ENCODE assay signal across 26 cellular contexts in genomic region chr7:45153238-45153637, GRCh38. TPM values are rescaled to one million over a fixed set of nuclear protein-coding genes. Genes with fewer than 3 reads are reported as not detected.
DNase-seq lines count a peak whose midpoint lies in the region; ATAC-seq, FAIRE-seq and TF ChIP-seq lines count a peak whose summit lies in the region.
"Had no signal": no experiment of that assay in that cellular context is flagged by ENCODE, and none has a peak within 500 bp of the region (broad histone marks: within the 10 kb centered on the region; RNA-seq: fewer than 3 reads in every experiment).

No MANE protein-coding gene starts in this region.

- H3K27me3 Mint-ChIP-seq in effector memory CD8-positive, alpha-beta T cell = peaks cover 38 to 78% of the 10 kb centered on the region in 2 donors

- ATAC-seq in SK-N-SH treated with all-trans-retinoic acid at 6 μM for 48 hours (no peak), K562 (0 out of 3 replicates have a peak, but pooled peaks have one; percentile 5)
- ATAC-seq in effector memory CD8-positive, alpha-beta T cell (replicated peaks) = no peak
- ATAC-seq: activated T-helper 17 cell treated with anti-CD3 and anti-CD28 coated beads, Interleukin-2, amount 50 U/mL, for 72 hours; heart right ventricle; Right ventricle myocardium inferior had no signal

- 48% methylated on average over 3 of the region's 3 CpGs for WGBS in SK-N-SH (ENCODE audit: low lambda C conversion rate)
- WGBS in K562 (ENCODE audit: insufficient coverage, low coverage, missing lambda C conversion rate) = 19% methylated on average over 3 of the region's 3 CpGs

- H3F3A ChIP-seq in SK-N-SH (replicated peaks; ENCODE audit: insufficient read depth) = peaks cover 3% of the 10 kb centered on the region

- no peak overlapping the region for H3K9ac ChIP-seq in SK-N-SH
- no peak overlapping the region for H3K9ac ChIP-seq in K562 (ENCODE audit: insufficient read depth in 1 of 2, low read depth in 2 of 2, low read length in 2 of 2)

- H3K36me3 Mint-ChIP-seq in effector memory CD8-positive, alpha-beta T cell (ENCODE audit: insufficient read depth) = no peaks in the 10 kb centered on the region
- H3K36me3 Mint-ChIP-seq: naive B cell had no signal

- TF ChIP-seq EP300 in SK-N-SH (IDR thresholded peaks at IDR 0.05; ENCODE audit: borderline replicate concordance in 1 of 2, low read depth in 1 of 2, low read length in 1 of 2) = no peak
- TF ChIP-seq EP300 in K562 (IDR thresholded peaks at IDR 0.05; ENCODE audit: low read length) = no peak

- in situ Hi-C loops in K562 (cut with MboI) = loop anchor here (5.0 to 25.0 kb wide), 2 partner anchors 109 to 709 kb away; partner anchors contain the start of gene CCDC201

- H3K4me1 Mint-ChIP-seq in effector memory CD8-positive, alpha-beta T cell (ENCODE audit: low read depth in 2 of 2) = peaks cover 0 to 8% of the 10 kb centered on the region in 2 donors

- H3K4me1 ChIP-seq in SK-N-SH (ENCODE audit: control insufficient read depth in 1 of 2, insufficient read depth in 2 of 2, low read depth in 1 of 2, low read length in 1 of 2) (peaks cover 0 to 6% of the 10 kb centered on the region in 2 experiments; a peak in 1 of 4 replicates), K562 (replicated peaks in 1 of 2; ENCODE audit: control insufficient read depth in 2 of 2, insufficient read depth in 2 of 2, low read length in 2 of 2) (peaks cover 4 to 14% of the 10 kb centered on the region in 2 experiments; a peak in 2 of 5 replicates)

- DNase-seq in SK-N-SH (no peak), HT1080 (ENCODE audit: low read depth) (peak; percentile 44), K562 (ENCODE audit: extremely low read depth in 1 of 4, low spot score in 3 of 4) (peak; percentile 30 to 48 (median 41)), retinal pigment epithelial cell (ENCODE audit: low read depth) (no peak), SHP77 treated with DMSO at 0.1 percent for 48 hours (lab: John Stamatoyannopoulos, UW) (no peak)
- DNase-seq in effector memory CD8-positive, alpha-beta T cell = no peak
- no peak for DNase-seq in activated CD8-positive, alpha-beta memory T cell treated with anti-CD3 and anti-CD28 coated beads, Interleukin-2, amount 50 U/mL, for 48 hours
- DNase-seq: 8988T; activated CD4-positive, alpha-beta T cell treated with anti-CD3 and anti-CD28 coated beads for 1 hour; C1 segment of cervical spinal cord; central memory CD4-positive, alpha-beta T cell; heart right ventricle; mammary epithelial cell; naive B cell; NCI-H1048; NCI-H2029 treated with DMSO at 0.1 percent for 48 hours; NCI-H510A; T-helper 1 cell had no signal

- CTCF ChIA-PET in SK-N-SH (lab: Yijun Ruan, JAX) = interaction anchor here (1.0 to 14.4 kb wide), 10 partner anchors 15 to 701 kb away, joined by 3 to 201 read pairs (median 8); no protein-coding TSS in a partner anchor
- CTCF ChIA-PET in K562 (lab: Yijun Ruan, JAX; ENCODE audit: low intra/inter-chr PET ratio) = no interaction called here

- H3K27me3 ChIP-seq in SK-N-SH (ENCODE audit: insufficient read depth) (peaks cover 26% of the 10 kb centered on the region), K562 (ENCODE audit: control insufficient read depth in 2 of 2, insufficient read depth in 2 of 2, low read length in 2 of 2) (peaks cover 16 to 30% of the 10 kb centered on the region in 2 experiments; a peak in 4 of 5 replicates)

- H3K9me2 ChIP-seq in SK-N-SH = no peaks in the 10 kb centered on the region

- H3K9me3 Mint-ChIP-seq in effector memory CD8-positive, alpha-beta T cell = no peaks in the 10 kb centered on the region
- H3K9me3 Mint-ChIP-seq: activated T-helper 17 cell treated with anti-CD3 and anti-CD28 coated beads, Interleukin-2, amount 50 U/mL, for 72 hours; IgD-negative memory B cell; naive B cell had no signal

- no peaks in the 10 kb centered on the region for H3K9me1 ChIP-seq in K562 (ENCODE audit: control insufficient read depth, insufficient read depth, low read length)

- H3K4me3 ChIP-seq in SK-N-SH (ENCODE audit: low read depth in 2 of 2, low read length in 1 of 2) (no peak overlapping the region), K562 (no peak overlapping the region), retinal pigment epithelial cell (ENCODE audit: low read length) (no peak overlapping the region)
- H3K4me3 ChIP-seq: heart right ventricle had no signal

- no peaks in the 10 kb centered on the region for H3K36me3 ChIP-seq in SK-N-SH (replicated peaks in 1 of 2; ENCODE audit: control insufficient read depth in 1 of 2, insufficient read depth in 2 of 2, low read length in 1 of 2)
- no peaks in the 10 kb centered on the region for H3K36me3 ChIP-seq in K562 (ENCODE audit: control insufficient read depth, insufficient read depth, low read length)
- H3K36me3 ChIP-seq: heart right ventricle had no signal

- TF ChIP-seq POLR2A in K562 (conservative IDR thresholded peaks at IDR 0.05) = no peak

- intact Hi-C loops in K562 (cut with micrococcal nuclease) = loop anchor here (5.0 kb wide), 1 partner anchor 699 kb away; no protein-coding TSS in a partner anchor

- H2AFZ ChIP-seq in SK-N-SH (ENCODE audit: low read depth) (no peak overlapping the region), K562 (ENCODE audit: low read depth, low read length) (peak overlapping the region; percentile 37; the same call in 1 of the 2 replicates)

- no peak overlapping the region for H3K4me3 Mint-ChIP-seq in effector memory CD8-positive, alpha-beta T cell
- H3K4me3 Mint-ChIP-seq: activated T-helper 17 cell treated with anti-CD3 and anti-CD28 coated beads, Interleukin-2, amount 50 U/mL, for 72 hours; IgD-negative memory B cell; naive B cell had no signal

- no peak for FAIRE-seq in K562 (lab: Jason Lieb, UNC)
- FAIRE-seq: H1, islet of Langerhans had no signal

- POLR2A ChIA-PET in SK-N-SH (lab: Yijun Ruan, JAX) = no interaction called here
- POLR2A ChIA-PET in K562 (lab: Yijun Ruan, JAX) = interaction anchor here (0.6 kb wide), 1 partner anchor 1346 kb away, joined by 3 read pairs; no protein-coding TSS in a partner anchor

- no TSS peak for BruUV-seq in K562 (replicated peaks; lab: Mats Ljungman, UMichigan)

- H4K20me1 ChIP-seq in SK-N-SH (ENCODE audit: insufficient read depth) (no peaks in the 10 kb centered on the region), K562 (replicated peaks; ENCODE audit: control insufficient read depth, insufficient read depth, low read length) (no peaks in the 10 kb centered on the region)

- H3K9me3 ChIP-seq in SK-N-SH (no peaks in the 10 kb centered on the region), K562 (replicated peaks; ENCODE audit: control insufficient read depth, insufficient read depth, low read depth, low read length) (no peaks in the 10 kb centered on the region)
- H3K9me3 ChIP-seq: heart right ventricle had no signal

- H3K79me2 ChIP-seq in SK-N-SH (ENCODE audit: insufficient read depth) = no peaks in the 10 kb centered on the region
- no peaks in the 10 kb centered on the region for H3K79me2 ChIP-seq in K562 (ENCODE audit: control insufficient read depth, insufficient read depth, low read length)

- no peak overlapping the region for H3K27ac ChIP-seq in SK-N-SH (ENCODE audit: low read depth in 2 of 2, low read length in 1 of 2)
- H3K27ac ChIP-seq in K562 (ENCODE audit: extremely low read depth, low read depth, low read length) = no peak overlapping the region
- H3K27ac ChIP-seq: heart right ventricle had no signal

- H3K27ac Mint-ChIP-seq in effector memory CD8-positive, alpha-beta T cell = no peak overlapping the region
- H3K27ac Mint-ChIP-seq: activated T-helper 17 cell treated with anti-CD3 and anti-CD28 coated beads, Interleukin-2, amount 50 U/mL, for 72 hours; IgD-negative memory B cell; progenitor cell of endocrine pancreas had no signal

- no peak overlapping the region for H3K4me2 ChIP-seq in SK-N-SH
- no peak overlapping the region for H3K4me2 ChIP-seq in K562 (ENCODE audit: insufficient read depth, low read length)

- TF ChIP-seq RAD21 in SK-N-SH (IDR thresholded peaks at IDR 0.05; ENCODE audit: low read length) (no peak; the same call in 1 of the 2 replicates), K562 (CRISPR knock-in tag; conservative IDR thresholded peaks at IDR 0.05 in 1 of 2, IDR thresholded peaks at IDR 0.05 in 1 of 2) (peak in 1 of 2 experiments; percentile 13; a peak in 1 of 4 replicates)

- TF ChIP-seq CTCF in SK-N-SH (IDR thresholded peaks at IDR 0.05) (peak; percentile 18; the same call in 1 of the 2 replicates), K562 (IDR thresholded peaks at IDR 0.05 in 2 of 3, conservative IDR thresholded peaks at IDR 0.05 in 1 of 3; ENCODE audit: insufficient read depth in 2 of 3, low read depth in 1 of 3, low read length in 3 of 3) (0 out of 6 replicates have a peak, but pooled peaks of 1 of the 3 experiments have one; percentile 8), retinal pigment epithelial cell (conservative IDR thresholded peaks at IDR 0.05; ENCODE audit: low read depth, low read length) (peak; percentile 26)

RNA-seq across cellular contexts. Expression of gene RAMP3, which starts 4.4 kb away (rescaled TPM):
- polyA plus RNA-seq in SK-N-SH (2012; rRNA removed) = not detected in 2 replicates
- 0.03 and 0.04 TPM in 2 replicates for polyA plus RNA-seq in SK-N-SH (2012; cell fraction: cytosol; rRNA removed)
- polyA plus RNA-seq in SK-N-SH (2012; cell fraction: nucleus; rRNA removed) = not detected in 2 replicates
- not detected in 2 replicates for total RNA-seq in HT1080 (2014; rRNA removed; shearing (Covaris generic))
- polyA plus RNA-seq in HT1080 (2015; cell fraction: cytosol; rRNA removed) = not detected in 2 replicates
- polyA plus RNA-seq in HT1080 (2015; cell fraction: nucleus; rRNA removed) = not detected in 2 replicates
- not detected in 2 replicates for total RNA-seq in K562 (2011; cell fraction: chromatin; rRNA removed; ENCODE audit: low replicate concordance)
- total RNA-seq in K562 (2011; cell fraction: nucleolus; rRNA removed) = not detected in 2 replicates
- not detected in 2 replicates for total RNA-seq in K562 (2011; cell fraction: nucleoplasm; rRNA removed)
- total RNA-seq in K562 (2014; rRNA removed) = not detected in 2 replicates
- not detected in 2 replicates for total RNA-seq in K562 (2014; rRNA removed; fragmentation: Illumina TruSeq; extraction: Trizol)
- not detected in 2 replicates for total RNA-seq in K562 (2015; rRNA removed; fragmentation: Illumina TruSeq; extraction: Trizol)
- total RNA-seq in K562 (2021) = not detected in 2 replicates
- not detected in 2 replicates for polyA plus RNA-seq in K562 (2011; rRNA removed)
- polyA plus RNA-seq in K562 (2011; cell fraction: cytosol; rRNA removed) = not detected in 2 replicates
- polyA plus RNA-seq in K562 (2011; cell fraction: nucleus; rRNA removed) = not detected in 2 replicates
- polyA plus RNA-seq in K562 (2012) = not detected in 2 replicates
- not detected in 2 replicates for polyA plus RNA-seq in K562 (2014; fragmentation: Illumina TruSeq; extraction: Trizol)
- polyA plus RNA-seq in K562 (2014; fragmentation: Nextera tagmentation; extraction: Ambion mirVana) = not detected
- polyA plus RNA-seq in K562 (2014; rRNA removed) = not detected in 2 replicates
- not detected in 2 replicates for polyA minus RNA-seq in K562 (2011; rRNA and poly(A)+ RNA removed)
- not detected in 2 replicates for polyA minus RNA-seq in K562 (2011; cell fraction: cytosol; rRNA and poly(A)+ RNA removed)
- polyA minus RNA-seq in K562 (2011; cell fraction: nucleus; rRNA and poly(A)+ RNA removed) = not detected in 2 replicates
- total RNA-seq: activated CD8-positive, alpha-beta memory T cell treated with anti-CD3 and anti-CD28 coated beads for 36 hours; activated T-helper 17 cell treated with anti-CD3 and anti-CD28 coated beads, Interleukin-2, amount 50 U/mL, for 72 hours; mammary epithelial cell; progenitor cell of endocrine pancreas had no signal
- polyA plus RNA-seq: IgD-negative memory B cell, mammary epithelial cell had no signal

RNA-seq across cellular contexts. Expression of gene TBRG4, which starts 41.7 kb away (rescaled TPM):
- polyA plus RNA-seq in SK-N-SH (2012; rRNA removed) (76.2 and 89.4 TPM in 2 replicates), K562 (2011; rRNA removed) (278 and 317 TPM in 2 replicates), K562 (2014; fragmentation: Illumina TruSeq; extraction: Trizol) (295 and 322 TPM in 2 replicates), K562 (2014; fragmentation: Nextera tagmentation; extraction: Ambion mirVana) (10 to 100 TPM; 11.2 to 34.9 TPM), K562 (2014; rRNA removed) (216 and 223 TPM in 2 replicates)
- 29.3 and 48.3 TPM in 2 replicates for polyA plus RNA-seq in SK-N-SH (2012; cell fraction: cytosol; rRNA removed)
- 211 and 212 TPM in 2 replicates for polyA plus RNA-seq in SK-N-SH (2012; cell fraction: nucleus; rRNA removed)
- 157 and 161 TPM in 2 replicates for total RNA-seq in HT1080 (2014; rRNA removed; shearing (Covaris generic))
- 76.6 and 88.3 TPM in 2 replicates for polyA plus RNA-seq in HT1080 (2015; cell fraction: cytosol; rRNA removed)
- polyA plus RNA-seq in HT1080 (2015; cell fraction: nucleus; rRNA removed) = 210 and 233 TPM in 2 replicates
- total RNA-seq in K562 (2011; cell fraction: chromatin; rRNA removed; ENCODE audit: low replicate concordance) = 345 and 988 TPM in 2 replicates
- total RNA-seq in K562 (2011; cell fraction: nucleolus; rRNA removed) = 627 and 629 TPM in 2 replicates
- total RNA-seq in K562 (2011; cell fraction: nucleoplasm; rRNA removed) = 447 and 454 TPM in 2 replicates
- total RNA-seq in K562 (2014; rRNA removed) (248 and 298 TPM in 2 replicates), K562 (2014; rRNA removed; fragmentation: Illumina TruSeq; extraction: Trizol) (111 and 141 TPM in 2 replicates), K562 (2015; rRNA removed; fragmentation: Illumina TruSeq; extraction: Trizol) (140 and 152 TPM in 2 replicates), K562 (2021) (258 and 287 TPM in 2 replicates)
- polyA plus RNA-seq in K562 (2011; cell fraction: cytosol; rRNA removed) = 213 and 315 TPM in 2 replicates
- 714 and 782 TPM in 2 replicates for polyA plus RNA-seq in K562 (2011; cell fraction: nucleus; rRNA removed)
- 183 and 269 TPM in 2 replicates for polyA plus RNA-seq in K562 (2012)
- 276 and 311 TPM in 2 replicates for polyA minus RNA-seq in K562 (2011; rRNA and poly(A)+ RNA removed)
- polyA minus RNA-seq in K562 (2011; cell fraction: cytosol; rRNA and poly(A)+ RNA removed) = 198 and 207 TPM in 2 replicates
- 413 and 539 TPM in 2 replicates for polyA minus RNA-seq in K562 (2011; cell fraction: nucleus; rRNA and poly(A)+ RNA removed)

Comparison
In these comparisons a context has a peak if more than half of its experiments do, and no peak if none do; other contexts are left out.
1. DNase-seq: peak in HT1080 (single experiment) and K562 (4 of 4); none in SK-N-SH (single experiment), retinal pigment epithelial cell (single experiment), effector memory CD8-positive, alpha-beta T cell (0 of 3), activated CD8-positive, alpha-beta memory T cell treated with anti-CD3 and anti-CD28 coated beads, Interleukin-2, amount 50 U/mL, for 48 hours (single experiment) and SHP77 treated with DMSO at 0.1 percent for 48 hours (single experiment).
2. Of the 27 proteins assayed by ChIP-seq in both K562 and SK-N-SH: peak only in K562: none; only in SK-N-SH: SMC3; in both: none; in neither: 24; mixed calls (peak in some experiments, not most) for 2.